ENCODE assay signal across 8 cellular contexts in the genomic region with DNA sequence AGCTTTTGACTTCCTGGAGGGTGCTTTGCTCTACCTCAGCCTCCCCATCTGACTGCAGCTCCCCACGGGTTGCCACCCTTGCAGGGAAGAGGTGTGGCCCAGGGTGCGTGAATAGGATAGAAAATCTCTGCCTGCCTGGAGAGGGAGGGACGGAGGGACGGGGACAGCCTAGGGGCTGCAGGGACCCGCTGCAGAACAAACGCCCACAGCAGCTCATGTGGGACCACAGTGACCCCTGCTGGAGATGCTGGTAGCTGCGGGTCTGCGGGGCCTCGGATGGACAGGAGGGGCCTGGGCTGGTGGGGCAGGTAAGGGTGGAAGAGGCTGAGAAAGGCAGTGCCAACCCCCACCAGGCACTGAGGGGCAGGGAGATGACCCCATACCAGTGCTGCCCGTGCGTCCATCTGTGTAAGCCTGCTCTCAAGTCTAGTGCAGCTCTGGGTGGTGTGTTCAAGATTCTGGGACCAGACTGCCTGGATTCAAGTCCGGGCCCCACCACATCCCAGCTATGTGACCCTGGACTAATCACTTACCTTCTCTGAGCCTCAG. TPM values are rescaled to one million over a fixed set of nuclear protein-coding genes. Genes with fewer than 3 reads are reported as not detected.
DNase-seq lines count a peak whose midpoint lies in the region; ATAC-seq, FAIRE-seq and TF ChIP-seq lines count a peak whose summit lies in the region.

No MANE protein-coding gene starts in this region.

- DNase-seq in A549 (ENCODE audit: low read depth in 1 of 2, low spot score in 1 of 2) (peak; percentile 73 to 91), GM12891 (ENCODE audit: insufficient read length, low spot score) (peak; percentile 89), NCI-H2227 treated with DMSO at 0.1 percent for 48 hours (lab: John Stamatoyannopoulos, UW) (peak; percentile 44), dorsolateral prefrontal cortex (peak; percentile 36 to 78 (median 68)), lung microvascular endothelial cell (ENCODE audit: low read depth in 2 of 2) (peak; percentile 68 to 80)
- DNase-seq in activated CD4-positive, alpha-beta T cell treated with anti-CD3 and anti-CD28 coated beads, Interleukin-2, amount 50 U/mL, for 48 hours = peak; percentile 77 to 83
- DNase-seq in stimulated activated CD8-positive, alpha-beta memory T cell treated with anti-CD3 and anti-CD28 coated beads, Interleukin-15, amount 100 ng/mL, for 4 hours (ENCODE audit: low read depth in 2 of 2) = peak; percentile 9 to 25

- POLR2A ChIA-PET in A549 (lab: Yijun Ruan, JAX) = interaction anchor here (0.5 to 1.4 kb wide), 5 partner anchors 48 to 313 kb away, joined by 3 to 13 read pairs (median 5); no protein-coding TSS in a partner anchor

- H3K4me3 ChIP-seq in A549 (no peak overlapping the region), dorsolateral prefrontal cortex (peak overlapping the region in 6 of 59 donors; percentile 1 to 34 (median 20))

- H3K27me3 ChIP-seq in dorsolateral prefrontal cortex = no peaks in the 10 kb centered on the region

- peak; percentile 97 to 99 for TF ChIP-seq RAD21 in A549 (conservative IDR thresholded peaks at IDR 0.05 in 1 of 2, IDR thresholded peaks at IDR 0.05 in 1 of 2)

- CTCF ChIA-PET in A549 (lab: Yijun Ruan, JAX) = interaction anchor here (0.5 to 23.9 kb wide), 82 partner anchors 11 to 1020 kb away, joined by 3 to 818 read pairs (median 6); a partner anchor contains a TSS

- H3K4me1 ChIP-seq in A549 = peaks cover 51% of the 10 kb centered on the region

- no peak for FAIRE-seq in A549 (lab: Jason Lieb, UNC)
- FAIRE-seq in GM12891 (lab: Jason Lieb, UNC) = peak; percentile 55

- H3K4me2 ChIP-seq in A549 = peak overlapping the region; percentile 46

- TF ChIP-seq POLR2A in A549 (IDR thresholded peaks at IDR 0.05; ENCODE audit: low read length) = no peak
- no peak for TF ChIP-seq POLR2A in GM12891 (IDR thresholded peaks at IDR 0.05; ENCODE audit: low read depth, low read length)
- no peak for TF ChIP-seq POLR2A in GM18505 (IDR thresholded peaks at IDR 0.05; ENCODE audit: borderline replicate concordance, extremely low read depth, insufficient read depth, insufficient read length)

- H3K27ac ChIP-seq in A549 = peak overlapping the region; percentile 90 to 98
- H3K27ac ChIP-seq in dorsolateral prefrontal cortex = peak overlapping the region in 18 of 59 donors; percentile 0 to 68 (median 38)

- TF ChIP-seq CTCF in A549 (IDR thresholded peaks at IDR 0.05) = peak; percentile 94
- TF ChIP-seq CTCF in dorsolateral prefrontal cortex (IDR thresholded peaks at IDR 0.05 in 54 of 56, conservative IDR thresholded peaks at IDR 0.05 in 2 of 56; ENCODE audit: low read depth in 1 of 56, partially characterized antibody in 56 of 56) = peak; percentile 51 to 95 (median 86)

- ATAC-seq in A549 (peak; percentile 72 to 81), GM18505 (IDR thresholded peaks at IDR 0.05; ENCODE audit: unreplicated experiment) (no peak)

- no peak for TF ChIP-seq EP300 in A549 (IDR thresholded peaks at IDR 0.05)

- intact Hi-C loops in dorsolateral prefrontal cortex (cut with DNase I) = loop anchor here (5.0 to 10.0 kb wide), 4 partner anchors 96 to 659 kb away; no protein-coding TSS in a partner anchor

- 10% methylated on average over 12 of the region's 12 CpGs for WGBS in A549 (ENCODE audit: missing lambda C conversion rate)

- no peaks in the 10 kb centered on the region for H3K9me3 ChIP-seq in A549

TF ChIP-seq in A549, 52 proteins besides CTCF, POLR2A, EP300 and RAD21 (continues in another document):
- peak in 1 of 2 experiments; percentile 13; a peak in 1 of 5 replicates for TF ChIP-seq JUN (IDR thresholded peaks at IDR 0.05)
- TF ChIP-seq TP53 (CRISPR knock-in tag; IDR thresholded peaks at IDR 0.05) = no peak
- TF ChIP-seq CHD4 (IDR thresholded peaks at IDR 0.05; ENCODE audit: borderline replicate concordance) = no peak
- no peak for TF ChIP-seq MAZ (IDR thresholded peaks at IDR 0.05; ENCODE audit: borderline replicate concordance, low read depth, low read length)
- no peak for TF ChIP-seq FOSL2 (IDR thresholded peaks at IDR 0.05)
- no peak for TF ChIP-seq FOSL2 (CRISPR knock-in tag; IDR thresholded peaks at IDR 0.05)
- TF ChIP-seq MAFK (IDR thresholded peaks at IDR 0.05; ENCODE audit: partially characterized antibody) = no peak
- peak; percentile 98 for TF ChIP-seq SMC3 (IDR thresholded peaks at IDR 0.05)
- TF ChIP-seq MYC (IDR thresholded peaks at IDR 0.05; ENCODE audit: borderline replicate concordance, low read length) = no peak; the same call in 1 of the 2 replicates
- TF ChIP-seq, protein P1, sequence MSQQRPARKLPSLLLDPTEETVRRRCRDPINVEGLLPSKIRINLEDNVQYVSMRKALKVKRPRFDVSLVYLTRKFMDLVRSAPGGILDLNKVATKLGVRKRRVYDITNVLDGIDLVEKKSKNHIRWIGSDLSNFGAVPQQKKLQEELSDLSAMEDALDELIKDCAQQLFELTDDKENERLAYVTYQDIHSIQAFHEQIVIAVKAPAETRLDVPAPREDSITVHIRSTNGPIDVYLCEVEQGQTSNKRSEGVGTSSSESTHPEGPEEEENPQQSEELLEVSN (IDR thresholded peaks at IDR 0.05; ENCODE audit: borderline replicate concordance, low read depth) = no peak
- TF ChIP-seq, protein P2, sequence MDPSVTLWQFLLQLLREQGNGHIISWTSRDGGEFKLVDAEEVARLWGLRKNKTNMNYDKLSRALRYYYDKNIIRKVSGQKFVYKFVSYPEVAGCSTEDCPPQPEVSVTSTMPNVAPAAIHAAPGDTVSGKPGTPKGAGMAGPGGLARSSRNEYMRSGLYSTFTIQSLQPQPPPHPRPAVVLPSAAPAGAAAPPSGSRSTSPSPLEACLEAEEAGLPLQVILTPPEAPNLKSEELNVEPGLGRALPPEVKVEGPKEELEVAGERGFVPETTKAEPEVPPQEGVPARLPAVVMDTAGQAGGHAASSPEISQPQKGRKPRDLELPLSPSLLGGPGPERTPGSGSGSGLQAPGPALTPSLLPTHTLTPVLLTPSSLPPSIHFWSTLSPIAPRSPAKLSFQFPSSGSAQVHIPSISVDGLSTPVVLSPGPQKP (IDR thresholded peaks at IDR 0.05; ENCODE audit: low read depth, low read length) = no peak
- TF ChIP-seq RFX5 (IDR thresholded peaks at IDR 0.05) = no peak
- no peak for TF ChIP-seq RARB (CRISPR knock-in tag; IDR thresholded peaks at IDR 0.05)
- no peak for TF ChIP-seq HOXA7 (CRISPR knock-in tag; IDR thresholded peaks at IDR 0.05)

TF ChIP-seq in GM12891, 5 proteins besides CTCF, POLR2A, EP300 and RAD21:
- TF ChIP-seq POU2F2 (IDR thresholded peaks at IDR 0.05; ENCODE audit: low read depth, low read length) (no peak), SPI1 (IDR thresholded peaks at IDR 0.05; ENCODE audit: low read depth, low read length) (no peak), POLR2AphosphoS5 (IDR thresholded peaks at IDR 0.05; ENCODE audit: low read depth, low read length) (no peak), TAF1 (IDR thresholded peaks at IDR 0.05; ENCODE audit: low read depth, low read length) (no peak)

RNA-seq across cellular contexts. Expression of a gene that starts 39.4 kb away (rescaled TPM):
- polyA plus RNA-seq in A549 (2011; rRNA removed) (0.04 and 0.05 TPM in 2 replicates), A549 (2017; fragmentation: RNase III; extraction: RNeasy Plus Mini Kit Qiagen cat#74134 plus additional on column Dnase treatment) (0.13 to 0.25 TPM (median 0.21 TPM) in 3 replicates)
- 0.07 and 0.10 TPM in 2 replicates for polyA plus RNA-seq in A549 (2012; cell fraction: cytosol; rRNA removed)
- polyA plus RNA-seq in A549 (2012; cell fraction: nucleus; rRNA removed) = 0.28 and 0.33 TPM in 2 replicates
- polyA minus RNA-seq in A549 (2011; rRNA and poly(A)+ RNA removed) = 0.17 and 0.24 TPM in 2 replicates
- polyA plus RNA-seq in GM12891 (2012; ENCODE audit: low read depth, missing spikeins) = not detected
- total RNA-seq in dorsolateral prefrontal cortex (100 to 1,000 TPM in 6 of 120 experiments, 10 to 100 TPM in 114; 19.2 to 129 (median 51.1) TPM), lung microvascular endothelial cell (under 0.01 TPM in 1 of 2 replicates, not detected in the other)

RNA-seq across cellular contexts. Expression of a gene that starts 56.0 kb away (rescaled TPM):
- 173 TPM in 2 replicates for polyA plus RNA-seq in A549 (2011; rRNA removed)
- polyA plus RNA-seq in A549 (2012; cell fraction: cytosol; rRNA removed) = 164 and 192 TPM in 2 replicates
- polyA plus RNA-seq in A549 (2012; cell fraction: nucleus; rRNA removed) = 241 and 325 TPM in 2 replicates
- polyA plus RNA-seq in A549 (2017; fragmentation: RNase III; extraction: RNeasy Plus Mini Kit Qiagen cat#74134 plus additional on column Dnase treatment) = 348 to 469 TPM (median 441 TPM) in 3 replicates
- 181 and 216 TPM in 2 replicates for polyA minus RNA-seq in A549 (2011; rRNA and poly(A)+ RNA removed)
- 1.5 TPM for polyA plus RNA-seq in GM12891 (2012; ENCODE audit: low read depth, missing spikeins)
- 100 to 1,000 TPM in 7 of 120 experiments, 10 to 100 TPM in 113; 17.7 to 220 (median 53.6) TPM for total RNA-seq in dorsolateral prefrontal cortex
- 273 and 343 TPM in 2 replicates for total RNA-seq in lung microvascular endothelial cell

Comparison
In these comparisons a context has a peak if more than half of its experiments do, and no peak if none do; other contexts are left out.
1. DNase-seq: peak in every context shown above with its lines; median percentile 89 in GM12891; 82 in A549; 80 in activated CD4-positive, alpha-beta T cell treated with anti-CD3 and anti-CD28 coated beads, Interleukin-2, amount 50 U/mL, for 48 hours; 74 in lung microvascular endothelial cell; 68 in dorsolateral prefrontal cortex; 44 in NCI-H2227 treated with DMSO at 0.1 percent for 48 hours; 17 in stimulated activated CD8-positive, alpha-beta memory T cell treated with anti-CD3 and anti-CD28 coated beads, Interleukin-15, amount 100 ng/mL, for 4 hours.
2. RNA of a gene that starts 39.4 kb away (total RNA-seq): 19.2 to 129 TPM in dorsolateral prefrontal cortex; under 0.01 TPM in lung microvascular endothelial cell; every median in the first group is over 10 times any median in the second.